6 cellular contexts compared by ENCODE assay signal in the genomic region with DNA sequence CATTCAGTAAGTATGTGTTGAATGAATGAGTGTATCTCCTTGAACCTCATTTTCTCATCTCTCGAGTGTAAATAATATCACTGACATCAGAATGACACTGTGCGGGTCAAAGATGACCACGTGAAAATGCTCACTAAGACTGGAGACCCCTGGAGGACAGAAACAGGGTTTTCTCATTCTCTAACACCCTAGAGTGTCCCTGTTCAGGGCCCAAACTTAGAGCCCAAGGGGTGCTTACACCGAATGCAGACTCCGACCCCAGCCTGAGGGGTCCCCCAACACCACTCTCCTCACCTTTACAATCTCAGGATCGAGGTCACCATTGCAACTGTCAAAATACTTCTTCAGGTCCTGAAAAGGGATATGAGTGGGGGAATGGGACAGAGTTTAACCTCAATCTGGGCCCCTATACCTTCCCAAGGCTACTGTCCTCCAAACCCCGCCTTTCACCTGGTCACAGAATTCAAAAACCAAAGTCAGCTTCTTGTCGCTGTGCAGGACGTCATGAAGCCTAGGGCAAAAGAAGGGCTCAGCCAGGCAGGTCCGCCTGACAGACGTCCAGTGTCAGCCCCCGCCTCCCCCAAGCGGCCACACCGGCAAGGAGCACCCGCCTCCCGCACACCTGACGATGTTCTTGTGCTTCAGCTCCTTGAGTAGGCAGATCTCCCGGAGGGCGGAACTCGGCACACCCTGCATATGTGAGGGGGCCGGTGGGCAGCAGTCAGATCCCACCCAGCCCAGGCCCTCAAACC. TPM values are rescaled to one million over a fixed set of nuclear protein-coding genes. Genes with fewer than 3 reads are reported as not detected.
DNase-seq lines count a peak whose midpoint lies in the region; ATAC-seq and TF ChIP-seq lines count a peak whose summit lies in the region.

No MANE protein-coding gene starts in this region.

- peak overlapping the region; percentile 99 for H3K4me3 Mint-ChIP-seq in activated CD4-positive, alpha-beta T cell treated with anti-CD3 and anti-CD28 coated beads, Interleukin-2, amount 10 ng/mL, durations not matched to agents 24 days and 14 days
- H3K4me3 Mint-ChIP-seq in endothelial cell (ENCODE audit: unreplicated experiment): peak overlapping the region; percentile 96
- H3K4me3 Mint-ChIP-seq in stimulated activated effector memory CD8-positive, alpha-beta T cell treated with anti-CD3 and anti-CD28 coated beads, Interleukin-12 subunit alpha, Interleukin-12 subunit beta, amount 100 ng/mL, for 72 hours: peak overlapping the region; percentile 93

- ATAC-seq in stimulated activated effector memory CD8-positive, alpha-beta T cell treated with anti-CD3 and anti-CD28 coated beads, Interleukin-12 subunit alpha, Interleukin-12 subunit beta, amount 100 ng/mL, for 72 hours: no peak
- no peak for ATAC-seq in GM18519 (IDR thresholded peaks at IDR 0.05; ENCODE audit: low FRiP score, unreplicated experiment)

- H3K4me1 Mint-ChIP-seq in activated CD4-positive, alpha-beta T cell treated with anti-CD3 and anti-CD28 coated beads, Interleukin-2, amount 10 ng/mL, durations not matched to agents 24 days and 14 days: peaks cover 41% of the 10 kb centered on the region
- peaks cover 37% of the 10 kb centered on the region for H3K4me1 Mint-ChIP-seq in endothelial cell (ENCODE audit: unreplicated experiment)
- H3K4me1 Mint-ChIP-seq in stimulated activated effector memory CD8-positive, alpha-beta T cell treated with anti-CD3 and anti-CD28 coated beads, Interleukin-12 subunit alpha, Interleukin-12 subunit beta, amount 100 ng/mL, for 72 hours: peaks cover 42% of the 10 kb centered on the region

- no peak for TF ChIP-seq CTCF in endothelial cell (IDR thresholded peaks at IDR 0.05; ENCODE audit: unreplicated experiment)

- H3K9me3 Mint-ChIP-seq in activated CD4-positive, alpha-beta T cell treated with anti-CD3 and anti-CD28 coated beads, Interleukin-2, amount 10 ng/mL, durations not matched to agents 24 days and 14 days: no peaks in the 10 kb centered on the region
- no peaks in the 10 kb centered on the region for H3K9me3 Mint-ChIP-seq in endothelial cell (ENCODE audit: unreplicated experiment)
- H3K9me3 Mint-ChIP-seq in stimulated activated effector memory CD8-positive, alpha-beta T cell treated with anti-CD3 and anti-CD28 coated beads, Interleukin-12 subunit alpha, Interleukin-12 subunit beta, amount 100 ng/mL, for 72 hours: no peaks in the 10 kb centered on the region

- no peak overlapping the region for H3K27ac Mint-ChIP-seq in activated CD4-positive, alpha-beta T cell treated with anti-CD3 and anti-CD28 coated beads, Interleukin-2, amount 10 ng/mL, durations not matched to agents 24 days and 14 days
- H3K27ac Mint-ChIP-seq in endothelial cell (ENCODE audit: unreplicated experiment): no peak overlapping the region
- no peak overlapping the region for H3K27ac Mint-ChIP-seq in stimulated activated effector memory CD8-positive, alpha-beta T cell treated with anti-CD3 and anti-CD28 coated beads, Interleukin-12 subunit alpha, Interleukin-12 subunit beta, amount 100 ng/mL, for 72 hours

- intact Hi-C loops in activated CD4-positive, alpha-beta T cell treated with anti-CD3 and anti-CD28 coated beads, Interleukin-2, amount 10 ng/mL, durations not matched to agents 24 days and 14 days (cut with micrococcal nuclease): no loop called here

- peaks cover 8% of the 10 kb centered on the region for H3K36me3 Mint-ChIP-seq in activated CD4-positive, alpha-beta T cell treated with anti-CD3 and anti-CD28 coated beads, Interleukin-2, amount 10 ng/mL, durations not matched to agents 24 days and 14 days (ENCODE audit: low read depth)
- H3K36me3 Mint-ChIP-seq in endothelial cell (ENCODE audit: low read depth, unreplicated experiment): peaks cover 11% of the 10 kb centered on the region
- peaks cover 15% of the 10 kb centered on the region for H3K36me3 Mint-ChIP-seq in stimulated activated effector memory CD8-positive, alpha-beta T cell treated with anti-CD3 and anti-CD28 coated beads, Interleukin-12 subunit alpha, Interleukin-12 subunit beta, amount 100 ng/mL, for 72 hours

- DNase-seq in activated CD4-positive, alpha-beta T cell treated with anti-CD3 and anti-CD28 coated beads, Interleukin-2, amount 10 ng/mL, durations not matched to agents 24 days and 14 days: no peak
- no peak for DNase-seq in activated CD4-positive, alpha-beta T cell treated with anti-CD3 and anti-CD28 coated beads, Interleukin-2, amount 50 U/mL, for 48 hours
- DNase-seq in endothelial cell (ENCODE audit: low spot score) (no peak), SW 1271 (lab: John Stamatoyannopoulos, UW) (no peak)
- no peak for DNase-seq in stimulated activated effector memory CD8-positive, alpha-beta T cell treated with anti-CD3 and anti-CD28 coated beads, Interleukin-12 subunit alpha, Interleukin-12 subunit beta, amount 100 ng/mL, for 72 hours (ENCODE audit: low spot score in 2 of 2)

- H3K27me3 Mint-ChIP-seq in activated CD4-positive, alpha-beta T cell treated with anti-CD3 and anti-CD28 coated beads, Interleukin-2, amount 10 ng/mL, durations not matched to agents 24 days and 14 days: no peaks in the 10 kb centered on the region
- peaks cover 20% of the 10 kb centered on the region for H3K27me3 Mint-ChIP-seq in endothelial cell (ENCODE audit: unreplicated experiment)

RNA-seq across cellular contexts. Expression of gene CDK5, which starts 1.2 kb away (rescaled TPM):
- 26.5 and 26.8 TPM in 2 replicates for total RNA-seq in activated CD4-positive, alpha-beta T cell treated with anti-CD3 and anti-CD28 coated beads, Interleukin-2, amount 10 ng/mL, durations not matched to agents 24 days and 14 days
- 26.7 TPM for total RNA-seq in endothelial cell (ENCODE audit: unreplicated experiment)

RNA-seq across cellular contexts. Expression of gene SLC4A2, which starts 2.9 kb away (rescaled TPM):
- 115 and 127 TPM in 2 replicates for total RNA-seq in activated CD4-positive, alpha-beta T cell treated with anti-CD3 and anti-CD28 coated beads, Interleukin-2, amount 10 ng/mL, durations not matched to agents 24 days and 14 days
- 115 TPM for total RNA-seq in endothelial cell (ENCODE audit: unreplicated experiment)

RNA-seq across cellular contexts. Expression of gene ASIC3, which starts 8.1 kb away (rescaled TPM):
- 3.5 and 4.0 TPM in 2 replicates for total RNA-seq in activated CD4-positive, alpha-beta T cell treated with anti-CD3 and anti-CD28 coated beads, Interleukin-2, amount 10 ng/mL, durations not matched to agents 24 days and 14 days
- total RNA-seq in endothelial cell (ENCODE audit: unreplicated experiment): 3.4 TPM

RNA-seq across cellular contexts. Expression of gene FASTK, which starts 24.1 kb away (rescaled TPM):
- 90.8 and 92.3 TPM in 2 replicates for total RNA-seq in activated CD4-positive, alpha-beta T cell treated with anti-CD3 and anti-CD28 coated beads, Interleukin-2, amount 10 ng/mL, durations not matched to agents 24 days and 14 days
- 68.0 TPM for total RNA-seq in endothelial cell (ENCODE audit: unreplicated experiment)

RNA-seq across cellular contexts. Expression of gene TMUB1, which starts 26.8 kb away (rescaled TPM):
- total RNA-seq in activated CD4-positive, alpha-beta T cell treated with anti-CD3 and anti-CD28 coated beads, Interleukin-2, amount 10 ng/mL, durations not matched to agents 24 days and 14 days: 53.8 and 59.2 TPM in 2 replicates
- 40.8 TPM for total RNA-seq in endothelial cell (ENCODE audit: unreplicated experiment)
